ENCODE assay signal across 16 cellular contexts in genomic region chr15:68447976-68448755, GRCh38. TPM values are rescaled to one million over a fixed set of nuclear protein-coding genes. Genes with fewer than 3 reads are reported as not detected.
DNase-seq lines count a peak whose midpoint lies in the region; ATAC-seq and TF ChIP-seq lines count a peak whose summit lies in the region.
"Had no signal": no experiment of that assay in that cellular context is flagged by ENCODE, and none has a peak within 500 bp of the region (broad histone marks: within the 10 kb centered on the region; RNA-seq: fewer than 3 reads in every experiment).

No MANE protein-coding gene starts in this region.

- H3K4me3 Mint-ChIP-seq in T-helper 2 cell treated with Interferon-gamma antibody and Interleukin-4, amounts not matched to agents 5 μg/mL and 100 μg/mL, for 36 hours: no peak overlapping the region
- H3K4me3 Mint-ChIP-seq in endodermal cell: no peak overlapping the region
- H3K4me3 Mint-ChIP-seq in activated T-cell treated with anti-CD3 and anti-CD28 coated beads, Interleukin-2, amount 50 U/mL, for 72 hours: no peak overlapping the region

- no peak for TF ChIP-seq CTCF in neural cell (IDR thresholded peaks at IDR 0.05; ENCODE audit: poor library complexity, severe bottlenecking)
- TF ChIP-seq CTCF in endodermal cell (conservative IDR thresholded peaks at IDR 0.05): no peak

- 50% methylated on average over 2 of the region's 2 CpGs for WGBS in endodermal cell (ENCODE audit: insufficient coverage in 1 of 2, insufficient read length in 1 of 2), 2 experiments

- no peaks in the 10 kb centered on the region for H3K4me1 Mint-ChIP-seq in T-helper 2 cell treated with Interferon-gamma antibody and Interleukin-4, amounts not matched to agents 5 μg/mL and 100 μg/mL, for 36 hours (ENCODE audit: low read depth)
- no peaks in the 10 kb centered on the region for H3K4me1 Mint-ChIP-seq in endodermal cell
- H3K4me1 Mint-ChIP-seq in activated T-cell treated with anti-CD3 and anti-CD28 coated beads, Interleukin-2, amount 50 U/mL, for 72 hours (ENCODE audit: low read depth): no peaks in the 10 kb centered on the region
- H3K4me1 Mint-ChIP-seq: CD8-positive, alpha-beta memory T cell had no signal

- TF ChIP-seq RAD21 in neural cell (conservative IDR thresholded peaks at IDR 0.05): no peak

- H3K27ac ChIP-seq in neural cell (ENCODE audit: low read length): no peak overlapping the region
- no peak overlapping the region for H3K27ac ChIP-seq in endodermal cell (ENCODE audit: low read depth, low read length)
- H3K27ac ChIP-seq: 22Rv1, BLaER1 had no signal

- H4K20me1 ChIP-seq in neural cell (ENCODE audit: insufficient read depth): no peaks in the 10 kb centered on the region
- H4K20me1 ChIP-seq: BLaER1 had no signal

- H3K9ac ChIP-seq in neural cell (ENCODE audit: low read length) (no peak overlapping the region), endodermal cell (ENCODE audit: extremely low read depth, low read length, poor library complexity, severe bottlenecking) (no peak overlapping the region)
- H3K9ac ChIP-seq: BLaER1 had no signal

- no peak overlapping the region for H2AFZ ChIP-seq in neural cell (ENCODE audit: low read depth, low read length)

- H3K27ac Mint-ChIP-seq in T-helper 2 cell treated with Interferon-gamma antibody and Interleukin-4, amounts not matched to agents 5 μg/mL and 100 μg/mL, for 36 hours: no peak overlapping the region
- H3K27ac Mint-ChIP-seq in endodermal cell: no peak overlapping the region
- H3K27ac Mint-ChIP-seq in activated T-cell treated with anti-CD3 and anti-CD28 coated beads, Interleukin-2, amount 50 U/mL, for 72 hours: no peak overlapping the region
- H3K27ac Mint-ChIP-seq: CD8-positive, alpha-beta memory T cell had no signal

- peak; percentile 2 for DNase-seq in T-helper 2 cell treated with Interferon-gamma antibody and Interleukin-4, amounts not matched to agents 5 μg/mL and 100 μg/mL, for 36 hours (ENCODE audit: low spot score)
- no peak for DNase-seq in T-helper 2 cell
- DNase-seq in iPS-NIHi7 (ENCODE audit: extremely low spot score): peak; percentile 2
- no peak for DNase-seq in endodermal cell
- no peak for DNase-seq in NCI-H1105 treated with DMSO at 0.1 percent for 48 hours (lab: John Stamatoyannopoulos, UW)
- DNase-seq in activated T-cell treated with anti-CD3 and anti-CD28 coated beads, Interleukin-2, amount 50 U/mL, for 72 hours: no peak
- DNase-seq: AML-193; Caco-2; CD8-positive, alpha-beta memory T cell; GF-D8; GOT3 had no signal

- peak; percentile 69 for TF ChIP-seq EP300 in neural cell (conservative IDR thresholded peaks at IDR 0.05; ENCODE audit: poor library complexity, severe bottlenecking)

- no peaks in the 10 kb centered on the region for H3K9me2 ChIP-seq in neural cell (ENCODE audit: insufficient read depth, low read length)

- H3K9me3 Mint-ChIP-seq in T-helper 2 cell treated with Interferon-gamma antibody and Interleukin-4, amounts not matched to agents 5 μg/mL and 100 μg/mL, for 36 hours: no peaks in the 10 kb centered on the region
- no peaks in the 10 kb centered on the region for H3K9me3 Mint-ChIP-seq in endodermal cell
- H3K9me3 Mint-ChIP-seq in activated T-cell treated with anti-CD3 and anti-CD28 coated beads, Interleukin-2, amount 50 U/mL, for 72 hours: no peaks in the 10 kb centered on the region

- H3K4me3 ChIP-seq in neural cell (ENCODE audit: low read length): no peak overlapping the region
- no peak overlapping the region for H3K4me3 ChIP-seq in endodermal cell (ENCODE audit: low read length)
- H3K4me3 ChIP-seq: BLaER1, HAP-1 had no signal

- no peaks in the 10 kb centered on the region for H3K27me3 ChIP-seq in neural cell (ENCODE audit: insufficient read depth, low read depth, low read length)
- H3K27me3 ChIP-seq in endodermal cell (ENCODE audit: control insufficient read depth, insufficient read depth, low read length, poor library complexity, severe bottlenecking): no peaks in the 10 kb centered on the region
- H3K27me3 ChIP-seq: BLaER1 had no signal

- no peak for ATAC-seq in GM18868 (IDR thresholded peaks at IDR 0.05; ENCODE audit: unreplicated experiment)
- no peak for ATAC-seq in activated T-cell treated with anti-CD3 and anti-CD28 coated beads, Interleukin-2, amount 50 U/mL, for 72 hours (replicated peaks in 1 of 2)

- H3K9me3 ChIP-seq in neural cell (ENCODE audit: low read length) (no peaks in the 10 kb centered on the region), endodermal cell (ENCODE audit: control insufficient read depth, low read length) (no peaks in the 10 kb centered on the region)
- H3K9me3 ChIP-seq: BLaER1, Caco-2, HAP-1 had no signal

- H3K4me2 ChIP-seq in neural cell (ENCODE audit: low read length): no peak overlapping the region
- H3K4me2 ChIP-seq: BLaER1 had no signal

- no peaks in the 10 kb centered on the region for H3F3A ChIP-seq in neural cell (ENCODE audit: insufficient read depth, low read length, poor library complexity, severe bottlenecking)

- H3K36me3 ChIP-seq in neural cell (ENCODE audit: insufficient read depth, low read length) (no peaks in the 10 kb centered on the region), endodermal cell (ENCODE audit: control insufficient read depth, insufficient read depth, low read length) (no peaks in the 10 kb centered on the region)
- H3K36me3 ChIP-seq: BLaER1, HAP-1 had no signal

- H3K27me3 Mint-ChIP-seq in T-helper 2 cell treated with Interferon-gamma antibody and Interleukin-4, amounts not matched to agents 5 μg/mL and 100 μg/mL, for 36 hours (ENCODE audit: low read depth): peaks cover 62% of the 10 kb centered on the region
- peaks cover 7% of the 10 kb centered on the region for H3K27me3 Mint-ChIP-seq in endodermal cell (ENCODE audit: insufficient read depth)
- peaks cover 35% of the 10 kb centered on the region for H3K27me3 Mint-ChIP-seq in activated T-cell treated with anti-CD3 and anti-CD28 coated beads, Interleukin-2, amount 50 U/mL, for 72 hours (ENCODE audit: low read depth)

- no peaks in the 10 kb centered on the region for H3K79me2 ChIP-seq in neural cell (replicated peaks; ENCODE audit: insufficient read depth, low read length)

- H3K36me3 Mint-ChIP-seq in T-helper 2 cell treated with Interferon-gamma antibody and Interleukin-4, amounts not matched to agents 5 μg/mL and 100 μg/mL, for 36 hours (ENCODE audit: low read depth): no peaks in the 10 kb centered on the region
- H3K36me3 Mint-ChIP-seq in endodermal cell (ENCODE audit: low read depth): no peaks in the 10 kb centered on the region
- no peaks in the 10 kb centered on the region for H3K36me3 Mint-ChIP-seq in activated T-cell treated with anti-CD3 and anti-CD28 coated beads, Interleukin-2, amount 50 U/mL, for 72 hours (ENCODE audit: insufficient read depth in 2 of 2)
- H3K36me3 Mint-ChIP-seq: CD8-positive, alpha-beta memory T cell had no signal

- no peaks in the 10 kb centered on the region for H3K4me1 ChIP-seq in endodermal cell (ENCODE audit: control insufficient read depth, insufficient read depth, low read length)
- H3K4me1 ChIP-seq: BLaER1, Caco-2, HAP-1 had no signal

TF ChIP-seq in neural cell, 6 proteins besides CTCF, POLR2A, EP300 and RAD21:
- TF ChIP-seq REST (IDR thresholded peaks at IDR 0.05; ENCODE audit: borderline replicate concordance) (no peak), EZH2 (IDR thresholded peaks at IDR 0.05; ENCODE audit: borderline replicate concordance, insufficient read depth, low read length, poor library complexity, severe bottlenecking) (no peak), SMC3 (conservative IDR thresholded peaks at IDR 0.05; ENCODE audit: poor library complexity) (no peak), POLR2AphosphoS5 (IDR thresholded peaks at IDR 0.05) (no peak), MXI1 (conservative IDR thresholded peaks at IDR 0.05; ENCODE audit: poor library complexity, severe bottlenecking) (no peak), TAF1 (IDR thresholded peaks at IDR 0.05; ENCODE audit: low read depth) (no peak)

RNA-seq across cellular contexts. Expression of gene ITGA11, which starts 16.2 kb away (rescaled TPM):
- 0.04 TPM in 1 of 2 replicates, not detected in the other for polyA plus RNA-seq in neural cell
- not detected in 2 replicates for polyA minus RNA-seq in neural cell
- 1 to 10 TPM in 1 of 2 donors, under 1 TPM in 1; 0.35 to 1.4 TPM for total RNA-seq in endodermal cell
- polyA plus RNA-seq in endodermal cell (2013, experiment 1 of 2): 1.8 TPM
- 1.3 TPM for polyA plus RNA-seq in endodermal cell (2013, experiment 2 of 2)
- 1 to 10 TPM in 1 of 2 donors, under 1 TPM in 1; 0.58 to 1.6 TPM for total RNA-seq in activated T-cell treated with anti-CD3 and anti-CD28 coated beads, Interleukin-2, amount 50 U/mL, for 72 hours
- total RNA-seq: CD8-positive, alpha-beta memory T cell had no signal
- polyA plus RNA-seq: CD8-positive, alpha-beta memory T cell had no signal

Comparison
In these comparisons a context has a peak if more than half of its experiments do, and no peak if none do; other contexts are left out.
1. DNase-seq: peak in T-helper 2 cell treated with Interferon-gamma antibody and Interleukin-4, amounts not matched to agents 5 μg/mL and 100 μg/mL, for 36 hours (single experiment) and iPS-NIHi7 (single experiment); none in T-helper 2 cell (0 of 5), endodermal cell (single experiment), NCI-H1105 treated with DMSO at 0.1 percent for 48 hours (single experiment) and activated T-cell treated with anti-CD3 and anti-CD28 coated beads, Interleukin-2, amount 50 U/mL, for 72 hours (0 of 2).